ENCODE assay signal across 14 cellular contexts in genomic region chr18:48784654-48785053, GRCh38.
DNase-seq lines count a peak whose midpoint lies in the region; ATAC-seq and TF ChIP-seq lines count a peak whose summit lies in the region.
"Had no signal": no experiment of that assay in that cellular context is flagged by ENCODE, and none has a peak within 500 bp of the region (broad histone marks: within the 10 kb centered on the region; RNA-seq: fewer than 3 reads in every experiment).

No MANE protein-coding gene starts in this region.

- no peaks in the 10 kb centered on the region for H3K9me3 Mint-ChIP-seq in mesothelial cell of epicardium
- H3K9me3 Mint-ChIP-seq: activated naive CD4-positive, alpha-beta T cell treated with anti-CD3 and anti-CD28 coated beads, Interleukin-2, amount 50 U/mL, for 72 hours had no signal

- H3K27me3 Mint-ChIP-seq in mesothelial cell of epicardium (ENCODE audit: low read depth): no peaks in the 10 kb centered on the region

- peaks cover 11% of the 10 kb centered on the region for H3K36me3 Mint-ChIP-seq in mesothelial cell of epicardium
- H3K36me3 Mint-ChIP-seq: activated naive CD4-positive, alpha-beta T cell treated with anti-CD3 and anti-CD28 coated beads, Interleukin-2, amount 50 U/mL, for 72 hours had no signal

- peaks cover 66% of the 10 kb centered on the region for H3K4me1 Mint-ChIP-seq in mesothelial cell of epicardium

- no peak overlapping the region for H3K27ac ChIP-seq in WERI-Rb-1

- H3K9me3 ChIP-seq in WERI-Rb-1 (ENCODE audit: severe bottlenecking): no peaks in the 10 kb centered on the region
- H3K9me3 ChIP-seq: heart left ventricle, mucosa of descending colon, Peyer's patch had no signal

- peak overlapping the region; percentile 74 for H3K27ac Mint-ChIP-seq in mesothelial cell of epicardium
- H3K27ac Mint-ChIP-seq: activated naive CD4-positive, alpha-beta T cell treated with anti-CD3 and anti-CD28 coated beads, Interleukin-2, amount 50 U/mL, for 72 hours had no signal

- no peaks in the 10 kb centered on the region for H3K27me3 ChIP-seq in WERI-Rb-1 (ENCODE audit: insufficient read depth, low read depth, severe bottlenecking)
- H3K27me3 ChIP-seq: heart left ventricle, Peyer's patch had no signal

- ATAC-seq in GM21367 (IDR thresholded peaks at IDR 0.05; ENCODE audit: unreplicated experiment) (peak; percentile 26), HG03571 (IDR thresholded peaks at IDR 0.05; ENCODE audit: unreplicated experiment) (peak; percentile 10)
- ATAC-seq: heart left ventricle had no signal

- peak overlapping the region; percentile 18; the same call in 1 of the 2 replicates for H3K4me3 ChIP-seq in GM12865 (ENCODE audit: low read depth, low read length)
- no peak overlapping the region for H3K4me3 ChIP-seq in WERI-Rb-1 (ENCODE audit: low read depth, low read length)
- H3K4me3 ChIP-seq: heart left ventricle, mucosa of descending colon, Peyer's patch had no signal

- no peak overlapping the region for H3K4me3 Mint-ChIP-seq in mesothelial cell of epicardium

- DNase-seq in GM12865 (ENCODE audit: low read depth): peak; percentile 43
- DNase-seq in mesothelial cell of epicardium (ENCODE audit: low spot score in 2 of 2, unreplicated experiment in 2 of 2): no peak
- no peak for DNase-seq in ACHN
- no peak for DNase-seq in GM13977 (ENCODE audit: low spot score)
- DNase-seq in superior temporal gyrus (ENCODE audit: extremely low spot score): no peak
- DNase-seq in WERI-Rb-1: no peak
- DNase-seq: NCI-H1417 treated with DMSO at 0.1 percent for 48 hours; stimulated activated naive CD8-positive, alpha-beta T cell treated with anti-CD3 and anti-CD28 coated beads, Interleukin-15, Interleukin-2, amounts not matched to agents 100 U/mL and 50 U/mL, for 24 hours had no signal

- TF ChIP-seq CTCF in GM12865 (IDR thresholded peaks at IDR 0.05; ENCODE audit: insufficient read depth, low read depth, low read length, missing control alignments) (no peak), mesothelial cell of epicardium (IDR thresholded peaks at IDR 0.05; ENCODE audit: unreplicated experiment) (no peak), GM13977 (IDR thresholded peaks at IDR 0.05; ENCODE audit: extremely low read depth, insufficient read depth, missing control alignments) (no peak), WERI-Rb-1 (IDR thresholded peaks at IDR 0.05; ENCODE audit: low read depth, low read length) (no peak)

- peaks cover 9% of the 10 kb centered on the region; the same call in 1 of the 2 replicates for H3K36me3 ChIP-seq in WERI-Rb-1
- H3K36me3 ChIP-seq: Peyer's patch had no signal

- in situ Hi-C loops in ACHN (cut with HindIII; ENCODE audit: low pct_ligation_motif_present, low pct_unique_long_range_greater_than_20kb, low sequenced_read_pairs): no loop called here
- in situ Hi-C loops in GM13977 (cut with MboI; ENCODE audit: low pct_unique_long_range_greater_than_20kb, low sequenced_read_pairs, unreplicated experiment): no loop called here
